6 cellular contexts compared by ENCODE assay signal in the genomic region with DNA sequence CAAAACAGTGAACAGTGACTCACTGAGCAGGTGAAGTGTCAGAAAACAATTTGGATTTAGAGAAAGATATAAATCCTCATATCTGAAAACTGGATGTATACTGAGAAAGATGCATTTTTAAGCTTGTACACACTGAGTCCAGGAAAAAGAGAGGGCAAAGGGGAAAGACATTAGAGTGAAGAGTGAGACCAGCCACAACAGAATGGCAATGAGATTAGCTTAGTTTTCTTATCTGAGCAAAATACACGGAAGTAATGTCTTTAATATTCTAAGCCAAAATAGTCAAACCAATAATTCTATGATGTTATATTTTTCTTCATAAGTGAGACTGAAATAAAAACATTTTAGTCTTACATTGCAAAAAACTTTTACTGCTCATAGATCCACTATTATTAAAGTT.
"Had no signal": no experiment of that assay in that cellular context is flagged by ENCODE, and none has a peak within 500 bp of the region (broad histone marks: within the 10 kb centered on the region; RNA-seq: fewer than 3 reads in every experiment).

No MANE protein-coding gene starts in this region.

- FAIRE-seq: H1, HTR-8/SVneo had no signal

- DNase-seq: H9, HCEC 1CT, IMR-90 had no signal

- ATAC-seq: GM23338 had no signal

- H3K4me3 ChIP-seq: GM23338 had no signal
